19 cellular contexts compared by ENCODE assay signal in genomic region chr9:114995681-114996221, GRCh38.
DNase-seq lines count a peak whose midpoint lies in the region; ATAC-seq and TF ChIP-seq lines count a peak whose summit lies in the region.
"Had no signal": no experiment of that assay in that cellular context is flagged by ENCODE, and none has a peak within 500 bp of the region (broad histone marks: within the 10 kb centered on the region; RNA-seq: fewer than 3 reads in every experiment).

No MANE protein-coding gene starts in this region.

- H3K27ac ChIP-seq in testis, result no peak overlapping the region
- H3K27ac ChIP-seq in endodermal cell (ENCODE audit: low read depth, low read length), result no peak overlapping the region

- H3K9me3 ChIP-seq in testis, result no peaks in the 10 kb centered on the region
- H3K9me3 ChIP-seq in endodermal cell (ENCODE audit: control insufficient read depth, low read length), result no peaks in the 10 kb centered on the region

- H3K27me3 ChIP-seq in testis (no peaks in the 10 kb centered on the region), endodermal cell (ENCODE audit: control insufficient read depth, insufficient read depth, low read length, poor library complexity, severe bottlenecking) (no peaks in the 10 kb centered on the region)

- WGBS in testis, 2 donors, result 60 to 73% methylated on average over 10 of the region's 10 CpGs
- WGBS in endodermal cell (ENCODE audit: insufficient coverage in 1 of 2, insufficient read length in 1 of 2), 2 experiments, result 82 to 84% methylated on average over 4 to 10 of the region's 10 CpGs

- no peaks in the 10 kb centered on the region for H3K36me3 Mint-ChIP-seq in endodermal cell (ENCODE audit: low read depth)
- H3K36me3 Mint-ChIP-seq: activated naive CD8-positive, alpha-beta T cell treated with anti-CD3 and anti-CD28 coated beads for 36 hours; naive B cell had no signal

- peak; percentile 31 for ATAC-seq in left lobe of liver
- ATAC-seq: activated CD8-positive, alpha-beta memory T cell treated with anti-CD3 and anti-CD28 coated beads, Interleukin-2, amount 10 ng/mL, durations not matched to agents 7 days and 5 days had no signal

- no peaks in the 10 kb centered on the region for H3K4me1 Mint-ChIP-seq in endodermal cell
- H3K4me1 Mint-ChIP-seq: B cell; central memory CD8-positive, alpha-beta T cell; naive B cell had no signal

- peaks cover 1% of the 10 kb centered on the region for H3K9me3 Mint-ChIP-seq in endodermal cell
- H3K9me3 Mint-ChIP-seq: activated naive CD8-positive, alpha-beta T cell treated with anti-CD3 and anti-CD28 coated beads for 36 hours; central memory CD8-positive, alpha-beta T cell had no signal

- no peak overlapping the region for H3K4me3 Mint-ChIP-seq in endodermal cell
- H3K4me3 Mint-ChIP-seq: activated CD8-positive, alpha-beta memory T cell treated with anti-CD3 and anti-CD28 coated beads, Interleukin-2, amount 10 ng/mL, durations not matched to agents 7 days and 5 days; activated naive CD8-positive, alpha-beta T cell treated with anti-CD3 and anti-CD28 coated beads for 36 hours; B cell; central memory CD8-positive, alpha-beta T cell; naive B cell had no signal

- no peaks in the 10 kb centered on the region for H3K4me1 ChIP-seq in testis
- no peaks in the 10 kb centered on the region for H3K4me1 ChIP-seq in endodermal cell (ENCODE audit: control insufficient read depth, insufficient read depth, low read length)

- H3K4me3 ChIP-seq in testis (no peak overlapping the region), endodermal cell (ENCODE audit: low read length) (no peak overlapping the region)

- H3K9ac ChIP-seq in endodermal cell (ENCODE audit: extremely low read depth, low read length, poor library complexity, severe bottlenecking), result no peak overlapping the region

- peak; percentile 85 for DNase-seq in CD1c-positive myeloid dendritic cell (ENCODE audit: extremely low spot score)
- DNase-seq in NCI-H187 (lab: John Stamatoyannopoulos, UW), result peak; percentile 19 to 41
- peak; percentile 63 for DNase-seq in SKM-1 (lab: John Stamatoyannopoulos, UW; ENCODE audit: unreplicated experiment)
- DNase-seq in left lobe of liver (ENCODE audit: low spot score), result no peak
- DNase-seq in testis, result no peak
- no peak for DNase-seq in endodermal cell
- DNase-seq in NCI-H748 (lab: John Stamatoyannopoulos, UW; ENCODE audit: unreplicated experiment), result no peak
- no peak for DNase-seq in kidney tubule cell (ENCODE audit: low spot score)
- DNase-seq: activated CD8-positive, alpha-beta memory T cell treated with anti-CD3 and anti-CD28 coated beads, Interleukin-2, amount 10 ng/mL, durations not matched to agents 7 days and 5 days; activated naive CD8-positive, alpha-beta T cell treated with anti-CD3 and anti-CD28 coated beads for 36 hours; KG1; kidney glomerular epithelial cell; naive B cell; NCI-H2081 treated with DMSO at 0.1 percent for 48 hours; retina; RPMI8226; stimulated activated CD4-positive, alpha-beta T cell treated with anti-CD3 and anti-CD28 coated beads, Interleukin-4, amount 100 ng/mL, for 1 hour had no signal

- TF ChIP-seq POLR2A in testis (IDR thresholded peaks at IDR 0.05), result no peak

- intact Hi-C loops in testis (cut with DNase I; ENCODE audit: low total_unique reads), result no loop called here

- no peaks in the 10 kb centered on the region for H3K36me3 ChIP-seq in testis (ENCODE audit: low read depth, missing control alignments)
- H3K36me3 ChIP-seq in endodermal cell (ENCODE audit: control insufficient read depth, insufficient read depth, low read length), result no peaks in the 10 kb centered on the region

- no peak for TF ChIP-seq CTCF in testis (IDR thresholded peaks at IDR 0.05)
- TF ChIP-seq CTCF in endodermal cell (conservative IDR thresholded peaks at IDR 0.05), result no peak

- H3K27ac Mint-ChIP-seq in endodermal cell, result no peak overlapping the region
- H3K27ac Mint-ChIP-seq: activated CD8-positive, alpha-beta memory T cell treated with anti-CD3 and anti-CD28 coated beads, Interleukin-2, amount 10 ng/mL, durations not matched to agents 7 days and 5 days; activated naive CD8-positive, alpha-beta T cell treated with anti-CD3 and anti-CD28 coated beads for 36 hours; B cell had no signal

- H3K27me3 Mint-ChIP-seq in endodermal cell (ENCODE audit: insufficient read depth), result peaks cover 31% of the 10 kb centered on the region
- H3K27me3 Mint-ChIP-seq: activated naive CD8-positive, alpha-beta T cell treated with anti-CD3 and anti-CD28 coated beads for 36 hours had no signal

Comparison
In these comparisons a context has a peak if more than half of its experiments do, and no peak if none do; other contexts are left out.
1. DNase-seq: peak in CD1c-positive myeloid dendritic cell (single experiment), NCI-H187 (2 of 2) and SKM-1 (single experiment); none in left lobe of liver (single experiment), testis (single experiment), endodermal cell (single experiment), NCI-H748 (single experiment) and kidney tubule cell (single experiment).